In genomic region chr3:27535809-27536392, GRCh38 we compare ENCODE assay signal across 12 cellular contexts. TPM values are rescaled to one million over a fixed set of nuclear protein-coding genes. Genes with fewer than 3 reads are reported as not detected.
DNase-seq lines count a peak whose midpoint lies in the region; ATAC-seq and TF ChIP-seq lines count a peak whose summit lies in the region.
"Had no signal": no experiment of that assay in that cellular context is flagged by ENCODE, and none has a peak within 500 bp of the region (broad histone marks: within the 10 kb centered on the region; RNA-seq: fewer than 3 reads in every experiment).

No MANE protein-coding gene starts in this region.

- no peak overlapping the region for H2BK12ac ChIP-seq in mesenchymal stem cell (ENCODE audit: low read length in 2 of 2)

- DNase-seq in ACHN = peak; percentile 35
- DNase-seq in IMR-90 = peak; percentile 49
- peak; percentile 64 for DNase-seq in mammary epithelial cell
- no peak for DNase-seq in mesenchymal stem cell
- DNase-seq in stimulated activated naive CD8-positive, alpha-beta T cell treated with anti-CD3 and anti-CD28 coated beads, Interleukin-15, amount 100 ng/mL, for 72 hours = no peak
- no peak for DNase-seq in HEK293T (ENCODE audit: extremely low spot score)
- no peak for DNase-seq in DMS114 treated with DMSO at 0.1 percent for 48 hours (lab: John Stamatoyannopoulos, UW; ENCODE audit: unreplicated experiment)
- DNase-seq: activated CD8-positive, alpha-beta memory T cell treated with anti-CD3 and anti-CD28 coated beads for 24 hours; left lung; NCI-H1092 treated with DMSO at 0.1 percent for 48 hours; NCI-H82 had no signal

- BruUV-seq in IMR-90 (replicated peaks; lab: Mats Ljungman, UMichigan) (no TSS peak), mammary epithelial cell (replicated peaks; lab: Mats Ljungman, UMichigan) (no TSS peak)

- H3K4me2 ChIP-seq in IMR-90 (ENCODE audit: low read depth, low read length) (no peak overlapping the region), mammary epithelial cell (ENCODE audit: insufficient read depth, low read depth, low read length) (peak overlapping the region; percentile 70), mesenchymal stem cell (ENCODE audit: low read length, poor library complexity, severe bottlenecking) (no peak overlapping the region)

- peak overlapping the region; percentile 46 to 89 for H4K8ac ChIP-seq in IMR-90 (ENCODE audit: low read depth in 2 of 2, low read length in 2 of 2)
- no peak overlapping the region for H4K8ac ChIP-seq in mesenchymal stem cell (ENCODE audit: low read length)

- H3K4me3 ChIP-seq in IMR-90 (ENCODE audit: insufficient read depth, low read depth, low read length) (no peak overlapping the region), mammary epithelial cell (replicated peaks in 1 of 3; ENCODE audit: insufficient read depth in 1 of 3, low read depth in 2 of 3, low read length in 3 of 3) (no peak overlapping the region), mesenchymal stem cell (ENCODE audit: insufficient read depth in 1 of 2, low read depth in 1 of 2, low read length in 2 of 2) (no peak overlapping the region)
- H3K4me3 ChIP-seq: left lung had no signal

- H2BK5ac ChIP-seq in IMR-90 (ENCODE audit: low read depth, low read length, poor library complexity, severe bottlenecking) (peak overlapping the region; percentile 86), mesenchymal stem cell (ENCODE audit: low read depth, low read length, poor library complexity, severe bottlenecking) (peak overlapping the region; percentile 11)

- POLR2A ChIA-PET in IMR-90 (lab: Charles Lee; ENCODE audit: unreplicated experiment) (no interaction called here), HEK293T (lab: Yijun Ruan, JAX) (no interaction called here)

- no peaks in the 10 kb centered on the region for H3K27me3 Mint-ChIP-seq in stimulated activated naive CD8-positive, alpha-beta T cell treated with anti-CD3 and anti-CD28 coated beads, Interleukin-15, amount 100 ng/mL, for 72 hours

- H3K4me3 Mint-ChIP-seq in stimulated activated naive CD8-positive, alpha-beta T cell treated with anti-CD3 and anti-CD28 coated beads, Interleukin-15, amount 100 ng/mL, for 72 hours = no peak overlapping the region

- H3K36me3 ChIP-seq in IMR-90 (ENCODE audit: control insufficient read depth, insufficient read depth, low read length) (no peaks in the 10 kb centered on the region), mammary epithelial cell (ENCODE audit: insufficient read depth, low read length) (no peaks in the 10 kb centered on the region), mesenchymal stem cell (ENCODE audit: control insufficient read depth in 1 of 2, insufficient read depth in 2 of 2, low read depth in 1 of 2, low read length in 2 of 2) (no peaks in the 10 kb centered on the region)
- H3K36me3 ChIP-seq: left lung had no signal

- WGBS in IMR-90 (ENCODE audit: extremely low coverage in 2 of 2, insufficient read length in 1 of 2), 2 experiments = no CpG with 5 or more reads among the region's 2 CpGs
- 5% methylated on average over 2 of the region's 2 CpGs for WGBS in mammary epithelial cell (ENCODE audit: low coverage, missing lambda C conversion rate)
- WGBS in mesenchymal stem cell = 95% methylated on average over 2 of the region's 2 CpGs

- in situ Hi-C loops in ACHN (cut with HindIII; ENCODE audit: low pct_ligation_motif_present, low pct_unique_long_range_greater_than_20kb, low sequenced_read_pairs) (no loop called here), IMR-90 (cut with MboI; ENCODE audit: low sequenced_read_pairs) (no loop called here), mammary epithelial cell (cut with MboI; ENCODE audit: low sequenced_read_pairs in 2 of 2) (loop anchor here in 1 of 2 donors (25.0 kb wide), 1 partner anchor 126 kb away; no protein-coding TSS in a partner anchor)

- H3K9me3 ChIP-seq in IMR-90 (ENCODE audit: control insufficient read depth, insufficient read depth, low read length) (no peaks in the 10 kb centered on the region), mammary epithelial cell (replicated peaks; ENCODE audit: insufficient read depth, low read length) (no peaks in the 10 kb centered on the region), mesenchymal stem cell (ENCODE audit: control insufficient read depth, low read length) (no peaks in the 10 kb centered on the region)
- H3K9me3 ChIP-seq: left lung had no signal

- H3K4me1 ChIP-seq in IMR-90 (ENCODE audit: control insufficient read depth, insufficient read depth, low read length) (peaks cover 21% of the 10 kb centered on the region), mammary epithelial cell (ENCODE audit: insufficient read depth, low read length) (peaks cover 44% of the 10 kb centered on the region), mesenchymal stem cell (ENCODE audit: control insufficient read depth, insufficient read depth, low read depth, low read length) (peaks cover 7% of the 10 kb centered on the region)

- no peak for TF ChIP-seq POLR2A in IMR-90 (IDR thresholded peaks at IDR 0.05; ENCODE audit: low read depth, low read length)

- no peaks in the 10 kb centered on the region for H4K20me1 ChIP-seq in IMR-90 (ENCODE audit: insufficient read depth, low read length)
- H4K20me1 ChIP-seq in mammary epithelial cell (ENCODE audit: insufficient read depth, low read length) = no peaks in the 10 kb centered on the region

- intact Hi-C loops in IMR-90 (cut with micrococcal nuclease) = loop anchor here (1.0 to 2.0 kb wide), 2 partner anchors 53 to 145 kb away; no protein-coding TSS in a partner anchor
- intact Hi-C loops in mammary epithelial cell (cut with micrococcal nuclease) = loop anchor here (1.0 to 2.0 kb wide), 2 partner anchors 71 to 97 kb away; no protein-coding TSS in a partner anchor

- peak overlapping the region; percentile 93 for H3K4ac ChIP-seq in IMR-90 (ENCODE audit: low read depth, low read length)
- no peak overlapping the region for H3K4ac ChIP-seq in mesenchymal stem cell (ENCODE audit: low read depth in 1 of 2, low read length in 2 of 2)

- H3K14ac ChIP-seq in IMR-90 (replicated peaks; ENCODE audit: low read depth, low read length) (peak overlapping the region; percentile 69), mesenchymal stem cell (ENCODE audit: low read length in 2 of 2) (no peak overlapping the region)

- peaks cover 10% of the 10 kb centered on the region for H3K4me1 Mint-ChIP-seq in stimulated activated naive CD8-positive, alpha-beta T cell treated with anti-CD3 and anti-CD28 coated beads, Interleukin-15, amount 100 ng/mL, for 72 hours

- peak overlapping the region; percentile 57; the same call in 1 of the 2 replicates for H3K56ac ChIP-seq in IMR-90 (ENCODE audit: extremely low read depth, insufficient read depth, low read length)

- H2AFZ ChIP-seq in IMR-90 (replicated peaks; ENCODE audit: low read length, poor library complexity) (no peak overlapping the region), mammary epithelial cell (ENCODE audit: low read depth, low read length) (peak overlapping the region; percentile 9), mesenchymal stem cell (ENCODE audit: low read depth, low read length) (no peak overlapping the region)

- H3K9me3 Mint-ChIP-seq in stimulated activated naive CD8-positive, alpha-beta T cell treated with anti-CD3 and anti-CD28 coated beads, Interleukin-15, amount 100 ng/mL, for 72 hours = no peaks in the 10 kb centered on the region

- H4K91ac ChIP-seq in IMR-90 (ENCODE audit: insufficient read depth, low read depth, low read length) = peak overlapping the region; percentile 89
- no peak overlapping the region for H4K91ac ChIP-seq in mesenchymal stem cell (ENCODE audit: low read length)

- H3K27ac Mint-ChIP-seq in stimulated activated naive CD8-positive, alpha-beta T cell treated with anti-CD3 and anti-CD28 coated beads, Interleukin-15, amount 100 ng/mL, for 72 hours = no peak overlapping the region

- peak overlapping the region; percentile 43 for H3K27ac ChIP-seq in IMR-90 (ENCODE audit: insufficient read depth, low read length)
- peak overlapping the region; percentile 96 for H3K27ac ChIP-seq in mammary epithelial cell (ENCODE audit: insufficient read depth, low read depth, low read length)
- peak overlapping the region; percentile 77 for H3K27ac ChIP-seq in mesenchymal stem cell (ENCODE audit: low read length, poor library complexity, severe bottlenecking)

- H3K9me1 ChIP-seq in IMR-90 (ENCODE audit: insufficient read depth, low read length) = peaks cover 4% of the 10 kb centered on the region; the same call in 1 of the 2 replicates

- dilution Hi-C loops in IMR-90 (cut with HindIII; ENCODE audit: low sequenced_read_pairs, unreplicated experiment) (no loop called here), mammary epithelial cell (cut with HindIII; ENCODE audit: low sequenced_read_pairs) (loop anchor here (10.0 kb wide), 2 partner anchors 59 to 129 kb away; no protein-coding TSS in a partner anchor)

- peak overlapping the region; percentile 79 for H2BK20ac ChIP-seq in IMR-90 (ENCODE audit: low read depth, low read length)

- peak overlapping the region; percentile 74 for H2AK9ac ChIP-seq in IMR-90 (replicated peaks; ENCODE audit: low read depth, low read length, poor library complexity)

- H2BK120ac ChIP-seq in IMR-90 (ENCODE audit: low read depth, low read length) = peak overlapping the region; percentile 95
- no peak overlapping the region for H2BK120ac ChIP-seq in mesenchymal stem cell (ENCODE audit: low read depth, low read length)

- peak overlapping the region; percentile 19 for H3K18ac ChIP-seq in IMR-90 (ENCODE audit: low read depth, low read length)
- H3K18ac ChIP-seq in mesenchymal stem cell (ENCODE audit: low read depth in 1 of 2, low read length in 2 of 2) = no peak overlapping the region

- no peaks in the 10 kb centered on the region for H3K79me2 ChIP-seq in mammary epithelial cell (ENCODE audit: insufficient read depth, low read length)

- ATAC-seq in IMR-90 (ENCODE audit: low read depth) = no peak
- ATAC-seq in stimulated activated naive CD8-positive, alpha-beta T cell treated with anti-CD3 and anti-CD28 coated beads, Interleukin-15, amount 100 ng/mL, for 72 hours = no peak
- no peak for ATAC-seq in HG03095 (IDR thresholded peaks at IDR 0.05; ENCODE audit: unreplicated experiment)
- ATAC-seq: left lung had no signal

- H3K9ac ChIP-seq in IMR-90 (ENCODE audit: low read depth, low read length) (no peak overlapping the region), mammary epithelial cell (ENCODE audit: insufficient read depth, low read length) (no peak overlapping the region), mesenchymal stem cell (ENCODE audit: low read length) (peak overlapping the region; percentile 80)

- no peak for TF ChIP-seq CTCF in IMR-90 (conservative IDR thresholded peaks at IDR 0.05; ENCODE audit: low read depth, low read length)
- no peak for TF ChIP-seq CTCF in mammary epithelial cell (conservative IDR thresholded peaks at IDR 0.05 in 1 of 2, IDR thresholded peaks at IDR 0.05 in 1 of 2; ENCODE audit: extremely low read depth in 1 of 2, insufficient read depth in 1 of 2, low read depth in 1 of 2, low read length in 2 of 2)

- H2BK15ac ChIP-seq in IMR-90 (ENCODE audit: low read depth, low read length) = peak overlapping the region; percentile 83; the same call in 2 of the 3 replicates
- H2BK15ac ChIP-seq in mesenchymal stem cell (ENCODE audit: low read depth, poor library complexity, severe bottlenecking) = no peak overlapping the region

- peak overlapping the region; percentile 87; the same call in 1 of the 2 replicates for H3K23ac ChIP-seq in IMR-90 (ENCODE audit: low read depth, low read length)
- no peak overlapping the region for H3K23ac ChIP-seq in mesenchymal stem cell (ENCODE audit: low read length in 2 of 2)

- H4K5ac ChIP-seq in IMR-90 (ENCODE audit: low read depth, low read length) = peak overlapping the region; percentile 35; the same call in 1 of the 2 replicates

- CTCF ChIA-PET in IMR-90 (lab: Yijun Ruan, JAX) (interaction anchor here (0.6 to 0.7 kb wide), 4 partner anchors 21 to 1973 kb away, joined by 3 read pairs; no protein-coding TSS in a partner anchor), mammary epithelial cell (lab: Charles Lee; ENCODE audit: low non-redundant PET) (interaction anchor here (0.9 kb wide), 1 partner anchor 146 kb away, joined by 4 read pairs; no protein-coding TSS in a partner anchor), HEK293T (lab: Yijun Ruan, JAX) (interaction anchor here (0.6 kb wide), 1 partner anchor 671 kb away, joined by 3 read pairs; no protein-coding TSS in a partner anchor)

- H2AK5ac ChIP-seq in IMR-90 (ENCODE audit: low read depth, low read length) = peak overlapping the region; percentile 94
- H2AK5ac ChIP-seq in mesenchymal stem cell (ENCODE audit: low read length, severe bottlenecking) = no peak overlapping the region

- no peak for TF ChIP-seq RAD21 in IMR-90 (IDR thresholded peaks at IDR 0.05; ENCODE audit: low read length)

- peaks cover 0 to 3% of the 10 kb centered on the region in 2 experiments; a peak in 1 of 4 replicates for H3K79me1 ChIP-seq in IMR-90 (ENCODE audit: low read depth in 1 of 2, low read length in 2 of 2)
- H3K79me1 ChIP-seq in mesenchymal stem cell (replicated peaks; ENCODE audit: low read length, poor library complexity, severe bottlenecking) = no peaks in the 10 kb centered on the region

- H3K27me3 ChIP-seq in IMR-90 (ENCODE audit: control insufficient read depth, insufficient read depth, low read length) = no peaks in the 10 kb centered on the region
- H3K27me3 ChIP-seq in mammary epithelial cell (ENCODE audit: insufficient read depth, low read length) = no peaks in the 10 kb centered on the region
- H3K27me3 ChIP-seq in mesenchymal stem cell (ENCODE audit: control insufficient read depth in 1 of 2, insufficient read depth in 1 of 2, low read length in 2 of 2) = no peaks in the 10 kb centered on the region
- H3K27me3 ChIP-seq: left lung had no signal

RNA-seq across cellular contexts. Expression of gene SLC4A7, which starts 51.7 kb away (rescaled TPM):
- total RNA-seq in IMR-90 (2012; rRNA removed) (50.4 and 86.7 TPM in 2 replicates), mammary epithelial cell (100 to 1,000 TPM in 1 of 2 donors, 10 to 100 TPM in 1; 95.4 to 123 TPM)
- polyA plus RNA-seq in IMR-90 (2012; rRNA removed) (13.8 and 17.7 TPM in 2 replicates), mammary epithelial cell (25.0 TPM)
- polyA plus RNA-seq in IMR-90 (2012; cell fraction: cytosol; rRNA removed) = 1.9 and 2.5 TPM in 2 replicates
- polyA plus RNA-seq in IMR-90 (2012; cell fraction: nucleus; rRNA removed; ENCODE audit: low replicate concordance) = 14.8 and 59.8 TPM in 2 replicates
- 68.6 TPM for polyA minus RNA-seq in mammary epithelial cell
- 11.7 TPM for polyA plus RNA-seq in mesenchymal stem cell (2013, experiment 1 of 2)
- 10.7 TPM for polyA plus RNA-seq in mesenchymal stem cell (2013, experiment 2 of 2)

Comparison
In these comparisons a context has a peak if more than half of its experiments do, and no peak if none do; other contexts are left out.
1. DNase-seq: peak in ACHN (single experiment), IMR-90 (single experiment) and mammary epithelial cell (single experiment); none in mesenchymal stem cell (single experiment), stimulated activated naive CD8-positive, alpha-beta T cell treated with anti-CD3 and anti-CD28 coated beads, Interleukin-15, amount 100 ng/mL, for 72 hours (0 of 2), HEK293T (single experiment) and DMS114 treated with DMSO at 0.1 percent for 48 hours (single experiment).
2. H3K27ac ChIP-seq: peak in every context shown above with its lines; median percentile 96 in mammary epithelial cell; 77 in mesenchymal stem cell; 43 in IMR-90.